In genomic region chr17:75109047-75109406, GRCh38 we compare ENCODE assay signal across 1 cellular context.
TF ChIP-seq lines count a peak whose summit lies in the region.

No MANE protein-coding gene starts in this region.

TF ChIP-seq in HCT116, 20 proteins besides CTCF, POLR2A, EP300 and RAD21 (continued from another document):
- TF ChIP-seq REST (IDR thresholded peaks at IDR 0.05; ENCODE audit: low read depth) = no peak
- TF ChIP-seq SRF (IDR thresholded peaks at IDR 0.05; ENCODE audit: low read depth) = no peak
